ENCODE assay signal across 8 cellular contexts in the genomic region with DNA sequence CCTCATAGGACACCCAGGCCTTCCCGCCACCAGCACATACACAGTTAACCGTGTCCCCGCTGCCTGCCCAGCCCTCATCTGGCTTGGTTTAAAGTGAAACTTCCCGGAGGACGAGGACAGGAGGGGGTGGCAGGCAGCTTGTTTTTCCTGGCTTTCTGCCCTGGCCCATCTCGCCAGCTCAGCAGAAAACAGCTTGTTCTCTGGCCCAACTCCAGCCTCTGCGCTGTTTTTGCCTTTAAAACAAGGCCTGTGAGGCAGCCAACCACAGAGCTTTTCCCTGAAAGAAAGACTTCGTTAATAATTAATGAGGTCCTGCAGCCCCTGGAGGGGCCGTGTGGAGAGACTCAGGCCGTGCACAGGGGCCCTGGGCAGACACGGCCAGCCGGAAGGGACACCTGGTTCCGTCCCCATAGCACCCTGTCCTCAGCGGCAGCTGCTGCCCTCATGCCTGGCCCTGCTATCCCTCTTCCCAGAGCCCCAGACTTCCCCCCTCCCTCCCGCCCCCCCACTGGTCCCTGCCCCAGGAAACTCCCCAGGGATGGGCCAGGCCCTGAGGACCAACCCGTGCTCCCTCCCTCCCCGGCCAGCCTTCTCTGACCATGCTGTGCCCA.
DNase-seq lines count a peak whose midpoint lies in the region; ATAC-seq and TF ChIP-seq lines count a peak whose summit lies in the region.

No MANE protein-coding gene starts in this region.

- peak; percentile 97 for DNase-seq in GM23248
- peak; percentile 73 for DNase-seq in OCI-M1 (lab: John Stamatoyannopoulos, UW)
- peak; percentile 88 for DNase-seq in epithelial cell of esophagus (ENCODE audit: low read depth)
- DNase-seq in midbrain (lab: John Stamatoyannopoulos, UW) = peak; percentile 97
- DNase-seq in T-helper 17 cell = no peak
- DNase-seq in T-helper 9 cell = no peak
- no peak for DNase-seq in stimulated activated naive CD8-positive, alpha-beta T cell treated with anti-CD3 and anti-CD28 coated beads, Interleukin-15, amount 100 ng/mL, for 72 hours

- H3K36me3 Mint-ChIP-seq in T-helper 17 cell (ENCODE audit: low read depth) = no peaks in the 10 kb centered on the region

- no peaks in the 10 kb centered on the region for H3K4me1 Mint-ChIP-seq in T-helper 17 cell
- no peaks in the 10 kb centered on the region for H3K4me1 Mint-ChIP-seq in stimulated activated naive CD8-positive, alpha-beta T cell treated with anti-CD3 and anti-CD28 coated beads, Interleukin-15, amount 100 ng/mL, for 72 hours

- H3K9ac ChIP-seq in GM23248 = peak overlapping the region; percentile 36

- H3K4me3 ChIP-seq in GM23248 (no peak overlapping the region), epithelial cell of esophagus (ENCODE audit: low read length) (no peak overlapping the region)

- no peak overlapping the region for H3K4me3 Mint-ChIP-seq in T-helper 17 cell
- H3K4me3 Mint-ChIP-seq in stimulated activated naive CD8-positive, alpha-beta T cell treated with anti-CD3 and anti-CD28 coated beads, Interleukin-15, amount 100 ng/mL, for 72 hours = no peak overlapping the region

- no peak overlapping the region for H3K27ac Mint-ChIP-seq in T-helper 17 cell
- H3K27ac Mint-ChIP-seq in stimulated activated naive CD8-positive, alpha-beta T cell treated with anti-CD3 and anti-CD28 coated beads, Interleukin-15, amount 100 ng/mL, for 72 hours = no peak overlapping the region

- H3K79me2 ChIP-seq in GM23248 (ENCODE audit: insufficient read depth) = no peaks in the 10 kb centered on the region

- ATAC-seq in T-helper 17 cell = no peak
- ATAC-seq in HG02571 (IDR thresholded peaks at IDR 0.05; ENCODE audit: unreplicated experiment) = no peak
- ATAC-seq in stimulated activated naive CD8-positive, alpha-beta T cell treated with anti-CD3 and anti-CD28 coated beads, Interleukin-15, amount 100 ng/mL, for 72 hours = no peak

- in situ Hi-C loops in GM23248 (cut with MboI) = no loop called here

- no peaks in the 10 kb centered on the region for H3K9me3 Mint-ChIP-seq in stimulated activated naive CD8-positive, alpha-beta T cell treated with anti-CD3 and anti-CD28 coated beads, Interleukin-15, amount 100 ng/mL, for 72 hours

- peaks cover 13% of the 10 kb centered on the region; the same call in 1 of the 2 replicates for H3K4me1 ChIP-seq in GM23248 (ENCODE audit: insufficient read depth)

- 6% methylated on average over 16 to 17 of the region's 17 CpGs for WGBS in GM23248 (ENCODE audit: low coverage in 1 of 2, low lambda C conversion rate in 2 of 2, missing lambda C conversion rate in 2 of 2), 2 experiments

- no peaks in the 10 kb centered on the region for H3K9me2 ChIP-seq in GM23248 (ENCODE audit: insufficient read depth)

- no peaks in the 10 kb centered on the region for H3K27me3 Mint-ChIP-seq in T-helper 17 cell
- peaks cover 8% of the 10 kb centered on the region for H3K27me3 Mint-ChIP-seq in stimulated activated naive CD8-positive, alpha-beta T cell treated with anti-CD3 and anti-CD28 coated beads, Interleukin-15, amount 100 ng/mL, for 72 hours

- H3K27me3 ChIP-seq in GM23248 (replicated peaks; ENCODE audit: insufficient read depth) = no peaks in the 10 kb centered on the region

- peak overlapping the region; percentile 19 for H3K4me2 ChIP-seq in GM23248 (ENCODE audit: unreplicated experiment)

- 0 out of 2 replicates have a peak, but pooled peaks cover 7% of the 10 kb centered on the region for H3K36me3 ChIP-seq in GM23248 (ENCODE audit: low read depth)

- H3F3A ChIP-seq in GM23248 (ENCODE audit: insufficient read depth) = peaks cover 11% of the 10 kb centered on the region; the same call in 1 of the 2 replicates

- no peak for TF ChIP-seq CTCF in epithelial cell of esophagus (IDR thresholded peaks at IDR 0.05; ENCODE audit: insufficient read depth, low read depth, low read length, missing control alignments)

- no peaks in the 10 kb centered on the region for H4K20me1 ChIP-seq in GM23248 (ENCODE audit: insufficient read depth)

- H2AFZ ChIP-seq in GM23248 = no peak overlapping the region

- H3K9me3 ChIP-seq in GM23248 (ENCODE audit: low read depth) = no peaks in the 10 kb centered on the region
- H3K9me3 ChIP-seq in T-helper 17 cell (ENCODE audit: control insufficient read depth, low read length, poor library complexity, severe bottlenecking) = no peaks in the 10 kb centered on the region

- H3K27ac ChIP-seq in GM23248 = peak overlapping the region; percentile 27

Comparison
In these comparisons a context has a peak if more than half of its experiments do, and no peak if none do; other contexts are left out.
1. DNase-seq: peak in GM23248 (single experiment), OCI-M1 (single experiment), epithelial cell of esophagus (single experiment) and midbrain (single experiment); none in T-helper 17 cell (0 of 3), T-helper 9 cell (single experiment) and stimulated activated naive CD8-positive, alpha-beta T cell treated with anti-CD3 and anti-CD28 coated beads, Interleukin-15, amount 100 ng/mL, for 72 hours (0 of 2).